In the genomic region with DNA sequence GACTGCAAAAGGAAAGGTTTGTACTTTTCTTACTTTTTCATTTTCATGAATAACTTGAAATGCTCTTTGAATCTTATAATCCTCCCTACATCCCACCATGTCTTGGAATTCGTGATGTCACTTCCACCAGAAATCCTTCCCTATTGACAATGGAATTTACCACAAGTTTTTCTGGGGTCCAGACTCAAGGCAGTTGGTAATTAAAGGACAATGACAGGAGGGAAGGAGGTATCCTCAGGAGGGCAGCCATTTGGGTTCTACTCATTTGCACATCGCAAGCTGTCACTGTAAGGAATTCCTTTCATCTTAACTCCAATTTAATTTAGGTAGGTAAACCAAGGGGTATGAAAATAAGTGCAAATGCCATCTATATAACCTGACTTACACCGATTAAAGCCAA, we compare ENCODE assay signal across 15 cellular contexts. TPM values are rescaled to one million over a fixed set of nuclear protein-coding genes. Genes with fewer than 3 reads are reported as not detected.
DNase-seq lines count a peak whose midpoint lies in the region; ATAC-seq, FAIRE-seq and TF ChIP-seq lines count a peak whose summit lies in the region.
"Had no signal": no experiment of that assay in that cellular context is flagged by ENCODE, and none has a peak within 500 bp of the region (broad histone marks: within the 10 kb centered on the region; RNA-seq: fewer than 3 reads in every experiment).

No MANE protein-coding gene starts in this region.

- peaks cover 38% of the 10 kb centered on the region for H3F3A ChIP-seq in neural progenitor cell (ENCODE audit: low read depth)

- H3K36me3 Mint-ChIP-seq in neural progenitor cell: peaks cover 2% of the 10 kb centered on the region
- H3K36me3 Mint-ChIP-seq in activated CD4-positive, alpha-beta memory T cell treated with anti-CD3 and anti-CD28 coated beads, Interleukin-2, amount 10 ng/mL, durations not matched to agents 7 days and 5 days (ENCODE audit: low read depth): no peaks in the 10 kb centered on the region

- H3K27me3 ChIP-seq in right cardiac atrium (ENCODE audit: control insufficient read depth, insufficient read depth): no peaks in the 10 kb centered on the region
- no peaks in the 10 kb centered on the region for H3K27me3 ChIP-seq in fibroblast of lung (ENCODE audit: control insufficient read depth, insufficient read depth, low read length)
- no peaks in the 10 kb centered on the region for H3K27me3 ChIP-seq in neural progenitor cell
- H3K27me3 ChIP-seq: esophagus squamous epithelium, upper lobe of left lung had no signal

- H2AFZ ChIP-seq in fibroblast of lung (ENCODE audit: low read length): no peak overlapping the region
- H2AFZ ChIP-seq in neural progenitor cell (replicated peaks): no peak overlapping the region

- no peaks in the 10 kb centered on the region for H3K9me3 Mint-ChIP-seq in neural progenitor cell
- H3K9me3 Mint-ChIP-seq in activated CD4-positive, alpha-beta memory T cell treated with anti-CD3 and anti-CD28 coated beads, Interleukin-2, amount 10 ng/mL, durations not matched to agents 7 days and 5 days: no peaks in the 10 kb centered on the region
- H3K9me3 Mint-ChIP-seq: activated T-helper 2 cell treated with anti-CD3 and anti-CD28 coated beads, Interferon-gamma antibody, Interleukin-2, Interleukin-4, amounts not matched to agents 10 μg/mL and 5 μg/mL and 100 μg/mL, durations not matched to agents 14 hours and 24 hours and 36 hours; dendritic cell treated with granulocyte-macrophage colony-stimulating factor and Interleukin-4, amounts not matched to agents 40 ng/mL and 50 ng/mL, for 4 days had no signal

- intact Hi-C loops in right cardiac atrium (cut with DNase I) (no loop called here), left cardiac atrium (cut with DNase I) (no loop called here)

- H3K9ac ChIP-seq in fibroblast of lung (ENCODE audit: insufficient read depth, low read length) (no peak overlapping the region), neural progenitor cell (no peak overlapping the region)

- DNase-seq in right cardiac atrium: no peak
- no peak for DNase-seq in left cardiac atrium
- no peak for DNase-seq in fibroblast of lung (ENCODE audit: low read depth in 2 of 2)
- DNase-seq in neural progenitor cell (ENCODE audit: low spot score): peak; percentile 66
- no peak for DNase-seq in activated CD4-positive, alpha-beta memory T cell treated with anti-CD3 and anti-CD28 coated beads, Interleukin-2, amount 10 ng/mL, durations not matched to agents 7 days and 5 days
- no peak for DNase-seq in GM19239 (ENCODE audit: insufficient read length, low spot score)
- DNase-seq in putamen (ENCODE audit: low spot score): no peak
- DNase-seq: esophagus squamous epithelium, HCEC 1CT, NCI-H526, OCI-M1, upper lobe of left lung had no signal

- H3K4me3 ChIP-seq in right cardiac atrium (ENCODE audit: low read length) (peak overlapping the region; percentile 22), fibroblast of lung (replicated peaks in 1 of 4; ENCODE audit: control extremely low read depth in 1 of 4, insufficient read depth in 1 of 4, low read depth in 3 of 4, low read length in 4 of 4) (no peak overlapping the region), neural progenitor cell (no peak overlapping the region)
- H3K4me3 ChIP-seq: upper lobe of left lung had no signal

- H3K4me2 ChIP-seq in fibroblast of lung (ENCODE audit: extremely low read depth, insufficient read depth, low read length) (peak overlapping the region; percentile 17), neural progenitor cell (peak overlapping the region; percentile 46)

- CTCF ChIA-PET in activated CD4-positive, alpha-beta memory T cell treated with anti-CD3 and anti-CD28 coated beads, Interleukin-2, amount 10 ng/mL, durations not matched to agents 7 days and 5 days (lab: Charles Lee): no interaction called here

- H3K36me3 ChIP-seq in fibroblast of lung (ENCODE audit: control insufficient read depth, insufficient read depth, low read length) (no peaks in the 10 kb centered on the region), neural progenitor cell (no peaks in the 10 kb centered on the region)
- H3K36me3 ChIP-seq: esophagus squamous epithelium, upper lobe of left lung had no signal

- no peaks in the 10 kb centered on the region for H3K27me3 Mint-ChIP-seq in neural progenitor cell (ENCODE audit: insufficient read depth, low read depth)
- no peaks in the 10 kb centered on the region for H3K27me3 Mint-ChIP-seq in activated CD4-positive, alpha-beta memory T cell treated with anti-CD3 and anti-CD28 coated beads, Interleukin-2, amount 10 ng/mL, durations not matched to agents 7 days and 5 days
- H3K27me3 Mint-ChIP-seq: dendritic cell treated with granulocyte-macrophage colony-stimulating factor and Interleukin-4, amounts not matched to agents 40 ng/mL and 50 ng/mL, for 4 days had no signal

- H3K27ac ChIP-seq in right cardiac atrium (ENCODE audit: low read length) (peak overlapping the region; percentile 89), fibroblast of lung (ENCODE audit: insufficient read depth, low read length) (peak overlapping the region; percentile 81), neural progenitor cell (peak overlapping the region; percentile 97)

- no peak for FAIRE-seq in GM19239 (lab: Jason Lieb, UNC)

- POLR2A ChIA-PET in activated CD4-positive, alpha-beta memory T cell treated with anti-CD3 and anti-CD28 coated beads, Interleukin-2, amount 10 ng/mL, durations not matched to agents 7 days and 5 days (lab: Charles Lee): no interaction called here

- H3K9me3 ChIP-seq in right cardiac atrium (ENCODE audit: control insufficient read depth, low read length): no peaks in the 10 kb centered on the region
- no peaks in the 10 kb centered on the region for H3K9me3 ChIP-seq in fibroblast of lung (ENCODE audit: control insufficient read depth, insufficient read depth, low read depth, low read length)
- no peaks in the 10 kb centered on the region for H3K9me3 ChIP-seq in neural progenitor cell (ENCODE audit: low read depth)
- H3K9me3 ChIP-seq: esophagus squamous epithelium, upper lobe of left lung had no signal

- H3K27ac Mint-ChIP-seq in neural progenitor cell: no peak overlapping the region
- H3K27ac Mint-ChIP-seq in activated CD4-positive, alpha-beta memory T cell treated with anti-CD3 and anti-CD28 coated beads, Interleukin-2, amount 10 ng/mL, durations not matched to agents 7 days and 5 days: no peak overlapping the region
- H3K27ac Mint-ChIP-seq: activated T-helper 2 cell treated with anti-CD3 and anti-CD28 coated beads, Interferon-gamma antibody, Interleukin-2, Interleukin-4, amounts not matched to agents 10 μg/mL and 5 μg/mL and 100 μg/mL, durations not matched to agents 14 hours and 24 hours and 36 hours; dendritic cell treated with granulocyte-macrophage colony-stimulating factor and Interleukin-4, amounts not matched to agents 40 ng/mL and 50 ng/mL, for 4 days had no signal

- H3K4me3 Mint-ChIP-seq in neural progenitor cell: no peak overlapping the region
- H3K4me3 Mint-ChIP-seq in activated CD4-positive, alpha-beta memory T cell treated with anti-CD3 and anti-CD28 coated beads, Interleukin-2, amount 10 ng/mL, durations not matched to agents 7 days and 5 days: no peak overlapping the region
- H3K4me3 Mint-ChIP-seq: dendritic cell treated with granulocyte-macrophage colony-stimulating factor and Interleukin-4, amounts not matched to agents 40 ng/mL and 50 ng/mL, for 4 days had no signal

- 59% methylated on average over 3 of the region's 3 CpGs for WGBS in right cardiac atrium

- H3K4me1 Mint-ChIP-seq in neural progenitor cell: peaks cover 22% of the 10 kb centered on the region
- no peaks in the 10 kb centered on the region for H3K4me1 Mint-ChIP-seq in activated CD4-positive, alpha-beta memory T cell treated with anti-CD3 and anti-CD28 coated beads, Interleukin-2, amount 10 ng/mL, durations not matched to agents 7 days and 5 days

- peaks cover 2% of the 10 kb centered on the region for H3K4me1 ChIP-seq in right cardiac atrium (ENCODE audit: control insufficient read depth, insufficient read depth, low read length)
- peaks cover 2% of the 10 kb centered on the region for H3K4me1 ChIP-seq in fibroblast of lung (ENCODE audit: control insufficient read depth, extremely low read depth, insufficient read depth, low read length)
- peaks cover 32% of the 10 kb centered on the region for H3K4me1 ChIP-seq in neural progenitor cell

- TF ChIP-seq CTCF in fibroblast of lung (conservative IDR thresholded peaks at IDR 0.05 in 1 of 2, IDR thresholded peaks at IDR 0.05 in 1 of 2; ENCODE audit: low read depth in 1 of 2, low read length in 2 of 2) (no peak), neural progenitor cell (IDR thresholded peaks at IDR 0.05) (no peak)

- ATAC-seq in right cardiac atrium (no peak), left cardiac atrium (no peak), HG03442 (IDR thresholded peaks at IDR 0.05; ENCODE audit: unreplicated experiment) (no peak)

- H3K79me2 ChIP-seq in fibroblast of lung (ENCODE audit: control insufficient read depth, insufficient read depth, low read length): no peaks in the 10 kb centered on the region
- H3K79me2 ChIP-seq in neural progenitor cell (ENCODE audit: low read depth): no peaks in the 10 kb centered on the region

- H4K20me1 ChIP-seq in fibroblast of lung (ENCODE audit: control insufficient read depth, extremely low read depth, insufficient read depth, low read length) (no peaks in the 10 kb centered on the region), neural progenitor cell (ENCODE audit: low read depth) (no peaks in the 10 kb centered on the region)

RNA-seq across cellular contexts. Expression of gene LRRC17, which starts 21.9 kb away (rescaled TPM):
- 1 to 10 TPM; 3.0 to 6.7 (median 4.9) TPM for total RNA-seq in right cardiac atrium
- polyA plus RNA-seq in right cardiac atrium: 6.2 TPM
- total RNA-seq in left cardiac atrium: 1 to 10 TPM; 2.5 to 5.9 TPM
- 12.6 and 30.8 TPM in 2 replicates for total RNA-seq in fibroblast of lung
- 31.5 and 103 TPM in 2 replicates for polyA plus RNA-seq in fibroblast of lung
- 15.7 and 55.0 TPM in 2 replicates for polyA plus RNA-seq in fibroblast of lung (2012)
- polyA minus RNA-seq in fibroblast of lung (ENCODE audit: low replicate concordance): 0.63 and 13.7 TPM in 2 replicates
- total RNA-seq in neural progenitor cell (ENCODE audit: low replicate concordance): 4.3 and 4.6 TPM in 2 replicates
- total RNA-seq in activated CD4-positive, alpha-beta memory T cell treated with anti-CD3 and anti-CD28 coated beads, Interleukin-2, amount 10 ng/mL, durations not matched to agents 7 days and 5 days: under 1 TPM in 1 of 2 experiments, not detected in 1; 0.15 TPM
- total RNA-seq: activated T-helper 2 cell treated with anti-CD3 and anti-CD28 coated beads, Interferon-gamma antibody, Interleukin-2, Interleukin-4, amounts not matched to agents 10 μg/mL and 5 μg/mL and 100 μg/mL, durations not matched to agents 14 hours and 24 hours and 36 hours had no signal
